2 cellular contexts compared by ENCODE assay signal in the genomic region with DNA sequence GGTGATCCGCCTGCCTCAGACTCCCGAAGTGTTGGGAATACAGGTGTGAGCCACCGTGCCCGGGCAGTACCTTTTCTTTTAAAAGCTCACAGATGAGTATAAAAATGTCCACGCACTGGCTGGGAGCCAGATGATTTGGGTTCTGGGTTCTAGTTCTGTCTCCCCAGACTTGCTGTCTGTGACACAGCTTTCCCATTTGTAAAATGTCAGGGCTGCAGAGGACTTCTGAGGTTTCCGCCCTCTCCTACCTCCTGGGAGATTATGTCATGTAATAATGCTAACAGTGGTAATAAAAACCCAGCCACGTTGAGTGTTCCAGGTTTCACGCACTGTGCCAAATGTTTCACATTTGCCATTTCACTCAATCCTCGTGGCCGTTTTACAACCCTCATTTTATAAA.
TF ChIP-seq lines count a peak whose summit lies in the region.

No MANE protein-coding gene starts in this region.

TF ChIP-seq in HCT116, 20 proteins besides CTCF, POLR2A, EP300 and RAD21:
- no peak for TF ChIP-seq EZH2 (IDR thresholded peaks at IDR 0.05)
- TF ChIP-seq ELF1 (IDR thresholded peaks at IDR 0.05; ENCODE audit: borderline replicate concordance, low read depth), result no peak
- TF ChIP-seq, protein P1, sequence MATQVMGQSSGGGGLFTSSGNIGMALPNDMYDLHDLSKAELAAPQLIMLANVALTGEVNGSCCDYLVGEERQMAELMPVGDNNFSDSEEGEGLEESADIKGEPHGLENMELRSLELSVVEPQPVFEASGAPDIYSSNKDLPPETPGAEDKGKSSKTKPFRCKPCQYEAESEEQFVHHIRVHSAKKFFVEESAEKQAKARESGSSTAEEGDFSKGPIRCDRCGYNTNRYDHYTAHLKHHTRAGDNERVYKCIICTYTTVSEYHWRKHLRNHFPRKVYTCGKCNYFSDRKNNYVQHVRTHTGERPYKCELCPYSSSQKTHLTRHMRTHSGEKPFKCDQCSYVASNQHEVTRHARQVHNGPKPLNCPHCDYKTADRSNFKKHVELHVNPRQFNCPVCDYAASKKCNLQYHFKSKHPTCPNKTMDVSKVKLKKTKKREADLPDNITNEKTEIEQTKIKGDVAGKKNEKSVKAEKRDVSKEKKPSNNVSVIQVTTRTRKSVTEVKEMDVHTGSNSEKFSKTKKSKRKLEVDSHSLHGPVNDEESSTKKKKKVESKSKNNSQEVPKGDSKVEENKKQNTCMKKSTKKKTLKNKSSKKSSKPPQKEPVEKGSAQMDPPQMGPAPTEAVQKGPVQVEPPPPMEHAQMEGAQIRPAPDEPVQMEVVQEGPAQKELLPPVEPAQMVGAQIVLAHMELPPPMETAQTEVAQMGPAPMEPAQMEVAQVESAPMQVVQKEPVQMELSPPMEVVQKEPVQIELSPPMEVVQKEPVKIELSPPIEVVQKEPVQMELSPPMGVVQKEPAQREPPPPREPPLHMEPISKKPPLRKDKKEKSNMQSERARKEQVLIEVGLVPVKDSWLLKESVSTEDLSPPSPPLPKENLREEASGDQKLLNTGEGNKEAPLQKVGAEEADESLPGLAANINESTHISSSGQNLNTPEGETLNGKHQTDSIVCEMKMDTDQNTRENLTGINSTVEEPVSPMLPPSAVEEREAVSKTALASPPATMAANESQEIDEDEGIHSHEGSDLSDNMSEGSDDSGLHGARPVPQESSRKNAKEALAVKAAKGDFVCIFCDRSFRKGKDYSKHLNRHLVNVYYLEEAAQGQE (IDR thresholded peaks at IDR 0.05; ENCODE audit: low read depth), result no peak
- no peak for TF ChIP-seq CEBPB (IDR thresholded peaks at IDR 0.05; ENCODE audit: low read depth)
- no peak for TF ChIP-seq YY1 (IDR thresholded peaks at IDR 0.05; ENCODE audit: extremely low read depth, insufficient replicate concordance, low read depth, low read length)
- TF ChIP-seq, protein P2, sequence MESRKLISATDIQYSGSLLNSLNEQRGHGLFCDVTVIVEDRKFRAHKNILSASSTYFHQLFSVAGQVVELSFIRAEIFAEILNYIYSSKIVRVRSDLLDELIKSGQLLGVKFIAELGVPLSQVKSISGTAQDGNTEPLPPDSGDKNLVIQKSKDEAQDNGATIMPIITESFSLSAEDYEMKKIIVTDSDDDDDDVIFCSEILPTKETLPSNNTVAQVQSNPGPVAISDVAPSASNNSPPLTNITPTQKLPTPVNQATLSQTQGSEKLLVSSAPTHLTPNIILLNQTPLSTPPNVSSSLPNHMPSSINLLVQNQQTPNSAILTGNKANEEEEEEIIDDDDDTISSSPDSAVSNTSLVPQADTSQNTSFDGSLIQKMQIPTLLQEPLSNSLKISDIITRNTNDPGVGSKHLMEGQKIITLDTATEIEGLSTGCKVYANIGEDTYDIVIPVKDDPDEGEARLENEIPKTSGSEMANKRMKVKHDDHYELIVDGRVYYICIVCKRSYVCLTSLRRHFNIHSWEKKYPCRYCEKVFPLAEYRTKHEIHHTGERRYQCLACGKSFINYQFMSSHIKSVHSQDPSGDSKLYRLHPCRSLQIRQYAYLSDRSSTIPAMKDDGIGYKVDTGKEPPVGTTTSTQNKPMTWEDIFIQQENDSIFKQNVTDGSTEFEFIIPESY (IDR thresholded peaks at IDR 0.05; ENCODE audit: extremely low read depth, insufficient replicate concordance, low read length), result no peak
- TF ChIP-seq, protein P3, sequence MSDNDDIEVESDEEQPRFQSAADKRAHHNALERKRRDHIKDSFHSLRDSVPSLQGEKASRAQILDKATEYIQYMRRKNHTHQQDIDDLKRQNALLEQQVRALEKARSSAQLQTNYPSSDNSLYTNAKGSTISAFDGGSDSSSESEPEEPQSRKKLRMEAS (IDR thresholded peaks at IDR 0.05), result no peak
- no peak for TF ChIP-seq ZNF274 (IDR thresholded peaks at IDR 0.05; ENCODE audit: low read depth, low read length)
- TF ChIP-seq EZH2phosphoT487 (IDR thresholded peaks at IDR 0.05; ENCODE audit: borderline replicate concordance), result no peak
- TF ChIP-seq ZFX (IDR thresholded peaks at IDR 0.05), result no peak
- TF ChIP-seq TCF7L2 (IDR thresholded peaks at IDR 0.05; ENCODE audit: borderline replicate concordance, extremely low read depth, insufficient read depth, insufficient read length), result no peak
TF ChIP-seq in HCT116: peak in this region for 0.

TF ChIP-seq in K562, 482 proteins besides CTCF, POLR2A, EP300 and RAD21:
- TF ChIP-seq STAG1 (CRISPR knock-in tag; IDR thresholded peaks at IDR 0.05; ENCODE audit: borderline replicate concordance), result no peak
- no peak for TF ChIP-seq CGGBP1 (CRISPR knock-in tag; IDR thresholded peaks at IDR 0.05)
- no peak for TF ChIP-seq CCNT2 (IDR thresholded peaks at IDR 0.05; ENCODE audit: borderline replicate concordance, extremely low read depth, insufficient read length, low read depth, low read length)
- no peak for TF ChIP-seq U2AF1 (optimal IDR thresholded peaks at IDR 0.05; ENCODE audit: low read depth, low read length)
- no peak for TF ChIP-seq GATAD2A (IDR thresholded peaks at IDR 0.05)
- TF ChIP-seq, protein P4, sequence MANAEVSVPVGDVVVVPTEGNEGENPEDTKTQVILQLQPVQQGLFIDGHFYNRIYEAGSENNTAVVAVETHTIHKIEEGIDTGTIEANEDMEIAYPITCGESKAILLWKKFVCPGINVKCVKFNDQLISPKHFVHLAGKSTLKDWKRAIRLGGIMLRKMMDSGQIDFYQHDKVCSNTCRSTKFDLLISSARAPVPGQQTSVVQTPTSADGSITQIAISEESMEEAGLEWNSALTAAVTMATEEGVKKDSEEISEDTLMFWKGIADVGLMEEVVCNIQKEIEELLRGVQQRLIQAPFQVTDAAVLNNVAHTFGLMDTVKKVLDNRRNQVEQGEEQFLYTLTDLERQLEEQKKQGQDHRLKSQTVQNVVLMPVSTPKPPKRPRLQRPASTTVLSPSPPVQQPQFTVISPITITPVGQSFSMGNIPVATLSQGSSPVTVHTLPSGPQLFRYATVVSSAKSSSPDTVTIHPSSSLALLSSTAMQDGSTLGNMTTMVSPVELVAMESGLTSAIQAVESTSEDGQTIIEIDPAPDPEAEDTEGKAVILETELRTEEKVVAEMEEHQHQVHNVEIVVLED (CRISPR knock-in tag; IDR thresholded peaks at IDR 0.05), result no peak
- no peak for TF ChIP-seq LARP7 (IDR thresholded peaks at IDR 0.05)
